ENCODE assay signal across 1 cellular context in the genomic region with DNA sequence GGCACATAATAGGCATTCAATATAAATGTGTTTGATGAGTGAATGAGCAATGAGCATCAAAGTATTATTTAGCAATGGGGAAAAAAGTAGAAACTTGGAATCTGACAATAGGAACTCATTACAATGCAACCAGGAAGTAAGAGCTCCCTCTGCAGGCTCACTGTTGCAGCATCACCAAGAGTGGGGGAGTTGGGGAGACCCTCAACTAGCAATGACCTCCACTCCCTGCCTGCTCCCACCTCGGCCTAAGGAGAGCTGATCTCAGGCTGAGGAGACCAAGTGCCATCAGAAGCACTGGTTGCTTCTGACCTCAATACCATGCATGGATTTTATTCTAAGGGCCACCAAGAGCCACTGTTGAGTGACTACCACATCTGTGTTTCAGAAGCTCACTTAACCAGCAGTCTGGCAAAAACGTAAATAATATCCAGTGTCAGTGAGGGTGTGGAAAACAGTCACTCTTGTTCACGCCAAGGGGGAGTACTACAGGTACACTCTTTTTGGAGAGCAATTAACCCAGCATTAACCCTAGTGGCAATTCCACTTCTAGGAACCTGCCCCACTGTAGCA.
TF ChIP-seq lines count a peak whose summit lies in the region.

No MANE protein-coding gene starts in this region.

TF ChIP-seq in K562, 482 proteins besides CTCF, POLR2A, EP300 and RAD21:
- peak; percentile 44; the same call in 1 of the 2 replicates for TF ChIP-seq KLF16 (IDR thresholded peaks at IDR 0.05)
- peak; percentile 85 for TF ChIP-seq ETV1 (tag; conservative IDR thresholded peaks at IDR 0.05; ENCODE audit: low read depth)
- no peak for TF ChIP-seq ZNF780A (CRISPR knock-in tag; IDR thresholded peaks at IDR 0.05)
- TF ChIP-seq JUND (IDR thresholded peaks at IDR 0.05; ENCODE audit: borderline replicate concordance, low read depth, low read length), result no peak
- no peak for TF ChIP-seq JUND (tag; IDR thresholded peaks at IDR 0.05; ENCODE audit: borderline replicate concordance, low read depth, low read length)
- TF ChIP-seq ZNF347 (CRISPR knock-in tag; IDR thresholded peaks at IDR 0.05; ENCODE audit: low read depth), result no peak
- TF ChIP-seq, protein P1, sequence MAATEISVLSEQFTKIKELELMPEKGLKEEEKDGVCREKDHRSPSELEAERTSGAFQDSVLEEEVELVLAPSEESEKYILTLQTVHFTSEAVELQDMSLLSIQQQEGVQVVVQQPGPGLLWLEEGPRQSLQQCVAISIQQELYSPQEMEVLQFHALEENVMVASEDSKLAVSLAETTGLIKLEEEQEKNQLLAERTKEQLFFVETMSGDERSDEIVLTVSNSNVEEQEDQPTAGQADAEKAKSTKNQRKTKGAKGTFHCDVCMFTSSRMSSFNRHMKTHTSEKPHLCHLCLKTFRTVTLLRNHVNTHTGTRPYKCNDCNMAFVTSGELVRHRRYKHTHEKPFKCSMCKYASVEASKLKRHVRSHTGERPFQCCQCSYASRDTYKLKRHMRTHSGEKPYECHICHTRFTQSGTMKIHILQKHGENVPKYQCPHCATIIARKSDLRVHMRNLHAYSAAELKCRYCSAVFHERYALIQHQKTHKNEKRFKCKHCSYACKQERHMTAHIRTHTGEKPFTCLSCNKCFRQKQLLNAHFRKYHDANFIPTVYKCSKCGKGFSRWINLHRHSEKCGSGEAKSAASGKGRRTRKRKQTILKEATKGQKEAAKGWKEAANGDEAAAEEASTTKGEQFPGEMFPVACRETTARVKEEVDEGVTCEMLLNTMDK (IDR thresholded peaks at IDR 0.05; ENCODE audit: borderline replicate concordance, insufficient read depth, low read depth, low read length, poor library complexity, severe bottlenecking), result peak; percentile 71
- no peak for TF ChIP-seq ILK (tag; IDR thresholded peaks at IDR 0.05; ENCODE audit: borderline replicate concordance, low read depth)
- TF ChIP-seq ARID1B (IDR thresholded peaks at IDR 0.05), result no peak
- no peak for TF ChIP-seq MCM3 (IDR thresholded peaks at IDR 0.05)
- no peak for TF ChIP-seq HDAC3 (IDR thresholded peaks at IDR 0.05; ENCODE audit: borderline replicate concordance, partially characterized antibody)
- TF ChIP-seq, protein P2, sequence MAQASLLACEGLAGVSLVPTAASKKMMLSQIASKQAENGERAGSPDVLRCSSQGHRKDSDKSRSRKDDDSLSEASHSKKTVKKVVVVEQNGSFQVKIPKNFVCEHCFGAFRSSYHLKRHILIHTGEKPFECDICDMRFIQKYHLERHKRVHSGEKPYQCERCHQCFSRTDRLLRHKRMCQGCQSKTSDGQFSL (CRISPR knock-in tag; IDR thresholded peaks at IDR 0.05), result peak; percentile 76
- TF ChIP-seq, protein P2 (tag; IDR thresholded peaks at IDR 0.05), result no peak
- no peak for TF ChIP-seq SIRT6 (IDR thresholded peaks at IDR 0.05; ENCODE audit: low read depth, low read length)
- TF ChIP-seq ZNF696 (CRISPR knock-in tag; conservative IDR thresholded peaks at IDR 0.05), result no peak
- TF ChIP-seq CHCHD3 (CRISPR knock-in tag; IDR thresholded peaks at IDR 0.05), result no peak
- TF ChIP-seq PTBP1 (IDR thresholded peaks at IDR 0.05; ENCODE audit: low read depth, low read length), result no peak
- TF ChIP-seq, protein P3, sequence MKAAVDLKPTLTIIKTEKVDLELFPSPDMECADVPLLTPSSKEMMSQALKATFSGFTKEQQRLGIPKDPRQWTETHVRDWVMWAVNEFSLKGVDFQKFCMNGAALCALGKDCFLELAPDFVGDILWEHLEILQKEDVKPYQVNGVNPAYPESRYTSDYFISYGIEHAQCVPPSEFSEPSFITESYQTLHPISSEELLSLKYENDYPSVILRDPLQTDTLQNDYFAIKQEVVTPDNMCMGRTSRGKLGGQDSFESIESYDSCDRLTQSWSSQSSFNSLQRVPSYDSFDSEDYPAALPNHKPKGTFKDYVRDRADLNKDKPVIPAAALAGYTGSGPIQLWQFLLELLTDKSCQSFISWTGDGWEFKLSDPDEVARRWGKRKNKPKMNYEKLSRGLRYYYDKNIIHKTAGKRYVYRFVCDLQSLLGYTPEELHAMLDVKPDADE (conservative IDR thresholded peaks at IDR 0.05; ENCODE audit: control insufficient read depth, low read depth, low read length), result no peak
- TF ChIP-seq ZBTB7A (IDR thresholded peaks at IDR 0.05; ENCODE audit: borderline replicate concordance, control insufficient read depth, low read depth, low read length), result peak; percentile 97
- TF ChIP-seq ZNF274 (IDR thresholded peaks at IDR 0.05; ENCODE audit: borderline replicate concordance, low read depth, low read length), result no peak
- TF ChIP-seq, protein P4, sequence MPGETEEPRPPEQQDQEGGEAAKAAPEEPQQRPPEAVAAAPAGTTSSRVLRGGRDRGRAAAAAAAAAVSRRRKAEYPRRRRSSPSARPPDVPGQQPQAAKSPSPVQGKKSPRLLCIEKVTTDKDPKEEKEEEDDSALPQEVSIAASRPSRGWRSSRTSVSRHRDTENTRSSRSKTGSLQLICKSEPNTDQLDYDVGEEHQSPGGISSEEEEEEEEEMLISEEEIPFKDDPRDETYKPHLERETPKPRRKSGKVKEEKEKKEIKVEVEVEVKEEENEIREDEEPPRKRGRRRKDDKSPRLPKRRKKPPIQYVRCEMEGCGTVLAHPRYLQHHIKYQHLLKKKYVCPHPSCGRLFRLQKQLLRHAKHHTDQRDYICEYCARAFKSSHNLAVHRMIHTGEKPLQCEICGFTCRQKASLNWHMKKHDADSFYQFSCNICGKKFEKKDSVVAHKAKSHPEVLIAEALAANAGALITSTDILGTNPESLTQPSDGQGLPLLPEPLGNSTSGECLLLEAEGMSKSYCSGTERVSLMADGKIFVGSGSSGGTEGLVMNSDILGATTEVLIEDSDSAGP (CRISPR knock-in tag; IDR thresholded peaks at IDR 0.05), result 0 out of 2 replicates have a peak, but pooled peaks have one; percentile 18
- TF ChIP-seq, protein P5, sequence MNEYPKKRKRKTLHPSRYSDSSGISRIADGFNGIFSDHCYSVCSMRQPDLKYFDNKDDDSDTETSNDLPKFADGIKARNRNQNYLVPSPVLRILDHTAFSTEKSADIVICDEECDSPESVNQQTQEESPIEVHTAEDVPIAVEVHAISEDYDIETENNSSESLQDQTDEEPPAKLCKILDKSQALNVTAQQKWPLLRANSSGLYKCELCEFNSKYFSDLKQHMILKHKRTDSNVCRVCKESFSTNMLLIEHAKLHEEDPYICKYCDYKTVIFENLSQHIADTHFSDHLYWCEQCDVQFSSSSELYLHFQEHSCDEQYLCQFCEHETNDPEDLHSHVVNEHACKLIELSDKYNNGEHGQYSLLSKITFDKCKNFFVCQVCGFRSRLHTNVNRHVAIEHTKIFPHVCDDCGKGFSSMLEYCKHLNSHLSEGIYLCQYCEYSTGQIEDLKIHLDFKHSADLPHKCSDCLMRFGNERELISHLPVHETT (CRISPR knock-in tag; conservative IDR thresholded peaks at IDR 0.05 in 1 of 2, IDR thresholded peaks at IDR 0.05 in 1 of 2), result no peak
- no peak for TF ChIP-seq ZKSCAN3 (CRISPR knock-in tag; IDR thresholded peaks at IDR 0.05)
- TF ChIP-seq ELF1 (tag; IDR thresholded peaks at IDR 0.05), result peak; percentile 67
- TF ChIP-seq CHD4 (IDR thresholded peaks at IDR 0.05; ENCODE audit: insufficient read depth, insufficient replicate concordance, low read depth, low read length, poor library complexity, severe bottlenecking), result no peak
- TF ChIP-seq NFIC (IDR thresholded peaks at IDR 0.05), result no peak
- TF ChIP-seq TRIM28 (IDR thresholded peaks at IDR 0.05), result no peak
- TF ChIP-seq ZC3H11A (IDR thresholded peaks at IDR 0.05; ENCODE audit: low read depth, low read length), result no peak
TF ChIP-seq in K562: peak in this region for 7.
